19 cellular contexts compared by ENCODE assay signal in genomic region chr13:77040835-77041234, GRCh38. TPM values are rescaled to one million over a fixed set of nuclear protein-coding genes. Genes with fewer than 3 reads are reported as not detected.
A peak's percentile ranks its signal among the peaks of the same experiment; 100 is the strongest.
DNase-seq lines count a peak whose midpoint lies in the region; ATAC-seq, FAIRE-seq and TF ChIP-seq lines count a peak whose summit lies in the region.
"Had no signal": no experiment of that assay in that cellular context is flagged by ENCODE, and none has a peak within 500 bp of the region (broad histone marks: within the 10 kb centered on the region; RNA-seq: fewer than 3 reads in every experiment).

No MANE protein-coding gene starts in this region.

- no peak overlapping the region for H3K4me3 ChIP-seq in HepG2 (replicated peaks in 1 of 3; ENCODE audit: insufficient read depth in 1 of 3, low read depth in 2 of 3, low read length in 3 of 3)
- H3K4me3 ChIP-seq in testis: no peak overlapping the region
- H3K4me3 ChIP-seq: BLaER1 had no signal

- H3K27ac Mint-ChIP-seq in activated naive CD8-positive, alpha-beta T cell treated with anti-CD3 and anti-CD28 coated beads for 36 hours: peak overlapping the region; percentile 1
- no peak overlapping the region for H3K27ac Mint-ChIP-seq in activated naive CD8-positive, alpha-beta T cell treated with anti-CD3 and anti-CD28 coated beads, Interleukin-2, amount 50 U/mL, for 24 hours

- no peak overlapping the region for H2AFZ ChIP-seq in HepG2 (ENCODE audit: low read length)

- intact Hi-C loops in HepG2 (cut with micrococcal nuclease; ENCODE audit: unreplicated experiment) (no loop called here), testis (cut with DNase I; ENCODE audit: low total_unique reads) (no loop called here)

- POLR2A ChIA-PET in HepG2 (lab: Yijun Ruan, JAX): no interaction called here

- H3K27me3 ChIP-seq in HepG2 (ENCODE audit: control insufficient read depth in 1 of 2, insufficient read depth in 2 of 2, low read length in 2 of 2): no peaks in the 10 kb centered on the region
- H3K27me3 ChIP-seq in testis: no peaks in the 10 kb centered on the region
- H3K27me3 ChIP-seq: BLaER1 had no signal

- no peak overlapping the region for H3K4me2 ChIP-seq in HepG2 (ENCODE audit: low read depth, low read length)
- H3K4me2 ChIP-seq: BLaER1 had no signal

- H3K36me3 ChIP-seq in HepG2 (replicated peaks in 1 of 2; ENCODE audit: control insufficient read depth in 1 of 2, insufficient read depth in 2 of 2, low read length in 2 of 2) (no peaks in the 10 kb centered on the region; a peak in 2 of 5 replicates), testis (ENCODE audit: low read depth, missing control alignments) (no peaks in the 10 kb centered on the region)

- H3K4me3 Mint-ChIP-seq in activated naive CD8-positive, alpha-beta T cell treated with anti-CD3 and anti-CD28 coated beads for 36 hours: no peak overlapping the region
- H3K4me3 Mint-ChIP-seq in activated naive CD8-positive, alpha-beta T cell treated with anti-CD3 and anti-CD28 coated beads, Interleukin-2, amount 50 U/mL, for 24 hours: no peak overlapping the region
- H3K4me3 Mint-ChIP-seq: CD4-positive, CD25-positive, alpha-beta regulatory T cell had no signal

- WGBS in HepG2 (ENCODE audit: low lambda C conversion rate): 88% methylated on average over 8 of the region's 9 CpGs
- WGBS in testis, 2 donors: 64 to 84% methylated on average over 4 to 9 of the region's 9 CpGs

- H3K27me3 Mint-ChIP-seq in activated naive CD8-positive, alpha-beta T cell treated with anti-CD3 and anti-CD28 coated beads for 36 hours: no peaks in the 10 kb centered on the region
- no peaks in the 10 kb centered on the region for H3K27me3 Mint-ChIP-seq in activated naive CD8-positive, alpha-beta T cell treated with anti-CD3 and anti-CD28 coated beads, Interleukin-2, amount 50 U/mL, for 24 hours
- H3K27me3 Mint-ChIP-seq: CD4-positive, CD25-positive, alpha-beta regulatory T cell had no signal

- no peak for DNase-seq in activated naive CD8-positive, alpha-beta T cell treated with anti-CD3 and anti-CD28 coated beads for 36 hours
- DNase-seq in activated naive CD8-positive, alpha-beta T cell treated with anti-CD3 and anti-CD28 coated beads, Interleukin-2, amount 50 U/mL, for 24 hours: no peak
- DNase-seq in NCI-H82 treated with DMSO at 0.1 percent for 48 hours (lab: John Stamatoyannopoulos, UW; ENCODE audit: unreplicated experiment) (peak; percentile 95), HepG2 (ENCODE audit: low spot score) (no peak), testis (no peak)
- no peak for DNase-seq in central memory CD4-positive, alpha-beta T cell
- no peak for DNase-seq in stimulated activated CD4-positive, alpha-beta T cell treated with anti-CD3 and anti-CD28 coated beads, Interleukin-12 subunit alpha, Interleukin-12 subunit beta, amount 100 ng/mL, for 4 hours
- DNase-seq: 8988T; AML-193; CD4-positive, CD25-positive, alpha-beta regulatory T cell; DMS 273 treated with DMSO at 0.1 percent for 48 hours; DMS79 treated with DMSO at 0.1 percent for 48 hours; EL had no signal

- peaks cover 10% of the 10 kb centered on the region for H3K36me3 Mint-ChIP-seq in activated naive CD8-positive, alpha-beta T cell treated with anti-CD3 and anti-CD28 coated beads for 36 hours
- H3K36me3 Mint-ChIP-seq in activated naive CD8-positive, alpha-beta T cell treated with anti-CD3 and anti-CD28 coated beads, Interleukin-2, amount 50 U/mL, for 24 hours (ENCODE audit: low read depth): peaks cover 8% of the 10 kb centered on the region

- no peak for TF ChIP-seq RAD21 in HepG2 (CRISPR knock-in tag; IDR thresholded peaks at IDR 0.05)

- no peak for TF ChIP-seq POLR2A in HepG2 (IDR thresholded peaks at IDR 0.05; ENCODE audit: insufficient read depth in 1 of 2, low read depth in 2 of 2, low read length in 2 of 2)
- no peak for TF ChIP-seq POLR2A in testis (IDR thresholded peaks at IDR 0.05)

- peaks cover 2% of the 10 kb centered on the region for H3K4me1 Mint-ChIP-seq in activated naive CD8-positive, alpha-beta T cell treated with anti-CD3 and anti-CD28 coated beads for 36 hours
- no peaks in the 10 kb centered on the region for H3K4me1 Mint-ChIP-seq in activated naive CD8-positive, alpha-beta T cell treated with anti-CD3 and anti-CD28 coated beads, Interleukin-2, amount 50 U/mL, for 24 hours

- BruUV-seq in HepG2 (replicated peaks; lab: Mats Ljungman, UMichigan): no TSS peak

- TF ChIP-seq EP300 in HepG2 (IDR thresholded peaks at IDR 0.05; ENCODE audit: low read depth in 2 of 2, low read length in 2 of 2) (no peak), HepG2 (CRISPR knock-in tag; IDR thresholded peaks at IDR 0.05; ENCODE audit: borderline replicate concordance) (no peak)

- no peaks in the 10 kb centered on the region for H3K79me2 ChIP-seq in HepG2 (ENCODE audit: insufficient read depth, low read length)

- CTCF ChIA-PET in HepG2 (lab: Yijun Ruan, JAX; ENCODE audit: low intra/inter-chr PET ratio, low total read pairs): no interaction called here

- H3K9me3 ChIP-seq in HepG2 (ENCODE audit: low read length) (no peaks in the 10 kb centered on the region), testis (no peaks in the 10 kb centered on the region)
- H3K9me3 ChIP-seq: BLaER1 had no signal

- no peak for FAIRE-seq in HepG2 (lab: Jason Lieb, UNC)
- FAIRE-seq: G401.6, GM12891, GM19239 had no signal

- in situ Hi-C loops in HepG2 (cut with HindIII; ENCODE audit: extremely low pct_ligation_motif_present, low pct_unique_long_range_greater_than_20kb): no loop called here

- TF ChIP-seq CTCF in HepG2 (CRISPR knock-in tag; IDR thresholded peaks at IDR 0.05) (no peak), testis (IDR thresholded peaks at IDR 0.05) (no peak)

- H3K27ac ChIP-seq in HepG2 (ENCODE audit: extremely low read length, insufficient read depth, low read length) (no peak overlapping the region), testis (peak overlapping the region; percentile 4 to 57)
- H3K27ac ChIP-seq: BLaER1 had no signal

- H3K9ac ChIP-seq in HepG2 (ENCODE audit: insufficient read depth, low read depth, low read length): no peak overlapping the region
- H3K9ac ChIP-seq: BLaER1 had no signal

- H3K9me3 Mint-ChIP-seq in activated naive CD8-positive, alpha-beta T cell treated with anti-CD3 and anti-CD28 coated beads for 36 hours: no peaks in the 10 kb centered on the region
- H3K9me3 Mint-ChIP-seq in activated naive CD8-positive, alpha-beta T cell treated with anti-CD3 and anti-CD28 coated beads, Interleukin-2, amount 50 U/mL, for 24 hours: no peaks in the 10 kb centered on the region

- no peaks in the 10 kb centered on the region for H4K20me1 ChIP-seq in HepG2 (ENCODE audit: insufficient read depth, low read length)
- H4K20me1 ChIP-seq: BLaER1 had no signal

- ATAC-seq in activated naive CD8-positive, alpha-beta T cell treated with anti-CD3 and anti-CD28 coated beads, Interleukin-2, amount 50 U/mL, for 24 hours: no peak
- ATAC-seq in HepG2: no peak
- no peak for ATAC-seq in GM19351 (IDR thresholded peaks at IDR 0.05; ENCODE audit: unreplicated experiment)
- ATAC-seq: HCT116 had no signal

- H3K4me1 ChIP-seq in HepG2 (ENCODE audit: insufficient read depth, low read length): no peaks in the 10 kb centered on the region
- peaks cover 20% of the 10 kb centered on the region for H3K4me1 ChIP-seq in testis
- H3K4me1 ChIP-seq: BLaER1 had no signal

RNA-seq across cellular contexts. Expression of gene FBXL3, which starts 13.9 kb away (rescaled TPM):
- 10 to 100 TPM; 33.6 to 35.4 TPM for total RNA-seq in activated naive CD8-positive, alpha-beta T cell treated with anti-CD3 and anti-CD28 coated beads for 36 hours
- total RNA-seq in HepG2 (2016; rRNA removed; fragmentation: Illumina TruSeq; extraction: Trizol): 18.5 and 22.6 TPM in 2 replicates
- total RNA-seq in HepG2 (2016; cell fraction: cytosol; rRNA removed; fragmentation: Illumina TruSeq; extraction: Trizol; ENCODE audit: low read depth): 2.3 and 2.6 TPM in 2 replicates
- total RNA-seq in HepG2 (2016; cell fraction: insoluble cytoplasmic fraction; rRNA removed; fragmentation: Illumina TruSeq; extraction: Trizol): 18.5 and 23.2 TPM in 2 replicates
- 7.6 and 9.0 TPM in 2 replicates for total RNA-seq in HepG2 (2016; cell fraction: membrane; rRNA removed; fragmentation: Illumina TruSeq; extraction: Trizol)
- total RNA-seq in HepG2 (2016; cell fraction: nucleus; rRNA removed; fragmentation: Illumina TruSeq; extraction: Trizol): 20.3 and 21.3 TPM in 2 replicates
- polyA plus RNA-seq in HepG2 (2011; rRNA removed): 10.6 and 11.5 TPM in 2 replicates
- polyA plus RNA-seq in HepG2 (2011; cell fraction: cytosol; rRNA removed): 6.0 and 9.2 TPM in 2 replicates
- 7.8 and 8.4 TPM in 2 replicates for polyA plus RNA-seq in HepG2 (2011; cell fraction: nucleus; rRNA removed)
- polyA plus RNA-seq in HepG2 (2012): 13.9 and 14.9 TPM in 2 replicates
- polyA plus RNA-seq in HepG2 (2016; cell fraction: cytosol; fragmentation: Illumina TruSeq; extraction: Trizol; ENCODE audit: low read depth): 0.85 and 1.0 TPM in 2 replicates
- 18.4 and 20.6 TPM in 2 replicates for polyA plus RNA-seq in HepG2 (2016; cell fraction: insoluble cytoplasmic fraction; fragmentation: Illumina TruSeq; extraction: Trizol; ENCODE audit: low read depth)
- polyA plus RNA-seq in HepG2 (2016; cell fraction: membrane; fragmentation: Illumina TruSeq; extraction: Trizol; ENCODE audit: low read depth): 4.1 and 4.8 TPM in 2 replicates
- polyA plus RNA-seq in HepG2 (2016; cell fraction: nucleus; fragmentation: Illumina TruSeq; extraction: Trizol; ENCODE audit: insufficient read depth, low read depth): 15.3 and 17.3 TPM in 2 replicates
- polyA minus RNA-seq in HepG2 (2011; rRNA and poly(A)+ RNA removed; ENCODE audit: low replicate concordance): 12.2 and 30.0 TPM in 2 replicates
- polyA minus RNA-seq in HepG2 (2011; cell fraction: cytosol; rRNA and poly(A)+ RNA removed): 14.8 and 21.8 TPM in 2 replicates
- polyA minus RNA-seq in HepG2 (2011; cell fraction: nucleus; rRNA and poly(A)+ RNA removed): 49.8 and 50.1 TPM in 2 replicates
- 100 to 1,000 TPM in 1 of 2 donors, 10 to 100 TPM in 1; 84.0 to 111 TPM for total RNA-seq in testis
- 51.0 TPM for polyA plus RNA-seq in testis (ENCODE audit: insufficient read depth, low read depth, low replicate concordance)

RNA-seq across cellular contexts. Expression of gene CLN5, which starts 49.0 kb away (rescaled TPM):
- 10 to 100 TPM; 10.5 to 12.7 TPM for total RNA-seq in activated naive CD8-positive, alpha-beta T cell treated with anti-CD3 and anti-CD28 coated beads for 36 hours
- 6.7 and 13.7 TPM in 2 replicates for total RNA-seq in HepG2 (2016; rRNA removed; fragmentation: Illumina TruSeq; extraction: Trizol)
- total RNA-seq in HepG2 (2016; cell fraction: cytosol; rRNA removed; fragmentation: Illumina TruSeq; extraction: Trizol; ENCODE audit: low read depth): 1.8 and 2.2 TPM in 2 replicates
- 8.0 and 12.5 TPM in 2 replicates for total RNA-seq in HepG2 (2016; cell fraction: insoluble cytoplasmic fraction; rRNA removed; fragmentation: Illumina TruSeq; extraction: Trizol)
- total RNA-seq in HepG2 (2016; cell fraction: membrane; rRNA removed; fragmentation: Illumina TruSeq; extraction: Trizol): 3.0 and 3.5 TPM in 2 replicates
- 18.3 and 18.9 TPM in 2 replicates for total RNA-seq in HepG2 (2016; cell fraction: nucleus; rRNA removed; fragmentation: Illumina TruSeq; extraction: Trizol)
- 10.0 and 10.1 TPM in 2 replicates for polyA plus RNA-seq in HepG2 (2011; rRNA removed)
- 5.0 and 7.4 TPM in 2 replicates for polyA plus RNA-seq in HepG2 (2011; cell fraction: cytosol; rRNA removed)
- polyA plus RNA-seq in HepG2 (2011; cell fraction: nucleus; rRNA removed): 10.6 and 11.1 TPM in 2 replicates
- 10.4 and 11.3 TPM in 2 replicates for polyA plus RNA-seq in HepG2 (2012)
- 0.95 and 1.3 TPM in 2 replicates for polyA plus RNA-seq in HepG2 (2016; cell fraction: cytosol; fragmentation: Illumina TruSeq; extraction: Trizol; ENCODE audit: low read depth)
- polyA plus RNA-seq in HepG2 (2016; cell fraction: insoluble cytoplasmic fraction; fragmentation: Illumina TruSeq; extraction: Trizol; ENCODE audit: low read depth): 6.2 and 8.3 TPM in 2 replicates
- 2.4 TPM in 2 replicates for polyA plus RNA-seq in HepG2 (2016; cell fraction: membrane; fragmentation: Illumina TruSeq; extraction: Trizol; ENCODE audit: low read depth)
- polyA plus RNA-seq in HepG2 (2016; cell fraction: nucleus; fragmentation: Illumina TruSeq; extraction: Trizol; ENCODE audit: insufficient read depth, low read depth): 21.3 and 21.9 TPM in 2 replicates
- polyA minus RNA-seq in HepG2 (2011; rRNA and poly(A)+ RNA removed; ENCODE audit: low replicate concordance): 4.3 and 5.8 TPM in 2 replicates
- polyA minus RNA-seq in HepG2 (2011; cell fraction: cytosol; rRNA and poly(A)+ RNA removed): 4.4 and 5.8 TPM in 2 replicates
- polyA minus RNA-seq in HepG2 (2011; cell fraction: nucleus; rRNA and poly(A)+ RNA removed): 26.1 and 29.2 TPM in 2 replicates
- 10 to 100 TPM; 28.1 to 39.2 TPM for total RNA-seq in testis
- polyA plus RNA-seq in testis (ENCODE audit: insufficient read depth, low read depth, low replicate concordance): 30.5 TPM
